9 cellular contexts compared by ENCODE assay signal in the genomic region with DNA sequence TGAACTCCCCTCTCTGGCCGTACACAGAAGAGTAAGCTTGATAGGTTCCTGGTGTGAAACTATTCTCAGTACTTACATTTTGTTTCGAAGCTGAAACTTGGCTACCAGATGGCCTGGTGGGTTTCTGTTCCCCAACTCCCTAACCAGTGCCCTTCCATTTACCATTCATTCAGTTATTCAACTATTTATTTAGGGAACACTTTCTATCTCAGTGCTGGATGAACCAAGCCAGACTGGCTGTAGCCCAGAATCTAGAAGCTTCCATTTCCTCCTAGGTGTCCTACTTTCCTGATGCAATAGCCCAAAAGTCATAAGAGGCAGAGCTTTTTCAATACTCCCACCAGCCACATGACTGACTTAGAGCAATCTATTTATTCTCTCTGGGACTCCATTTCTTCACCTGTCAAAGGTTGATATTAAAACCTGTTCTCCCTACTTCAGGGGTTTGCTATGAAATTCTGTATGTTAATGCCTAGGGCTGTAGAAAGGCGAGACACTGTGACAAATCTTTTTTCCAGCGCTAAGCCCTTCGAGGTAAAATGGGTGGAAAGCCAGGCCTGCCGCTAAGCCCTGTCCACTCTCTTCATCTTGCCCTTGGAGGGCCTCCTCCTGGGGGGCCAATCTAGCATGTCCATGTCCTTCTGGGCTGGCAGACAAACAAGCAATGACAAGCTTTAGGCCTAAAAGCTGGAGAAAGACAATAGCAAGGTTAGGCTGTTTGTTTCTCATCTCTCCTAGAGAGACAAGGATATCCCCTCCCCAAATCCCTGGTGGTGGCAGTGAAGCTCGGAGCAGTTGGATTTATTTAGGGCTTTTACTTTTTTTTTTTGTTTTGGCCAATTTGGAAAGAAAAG. TPM values are rescaled to one million over a fixed set of nuclear protein-coding genes. Genes with fewer than 3 reads are reported as not detected.
DNase-seq lines count a peak whose midpoint lies in the region; ATAC-seq and TF ChIP-seq lines count a peak whose summit lies in the region.
"Had no signal": no experiment of that assay in that cellular context is flagged by ENCODE, and none has a peak within 500 bp of the region (broad histone marks: within the 10 kb centered on the region; RNA-seq: fewer than 3 reads in every experiment).

No MANE protein-coding gene starts in this region.

- H3K4me3 ChIP-seq in cardiac muscle cell: no peak overlapping the region

- H3K27me3 ChIP-seq in cardiac muscle cell (no peaks in the 10 kb centered on the region), foreskin keratinocyte (no peaks in the 10 kb centered on the region)

- H3K36me3 Mint-ChIP-seq in type B pancreatic cell: no peaks in the 10 kb centered on the region

- DNase-seq in cardiac muscle cell (ENCODE audit: low read depth in 1 of 2, low spot score in 1 of 2) (peak in 1 of 2 donors; percentile 29), Right ventricle myocardium inferior (ENCODE audit: missing footprints) (no peak), medulla oblongata (ENCODE audit: extremely low spot score) (peak; percentile 61), type B pancreatic cell (ENCODE audit: extremely low spot score, unreplicated experiment) (no peak), foreskin keratinocyte (no peak), midbrain (lab: John Stamatoyannopoulos, UW) (no peak)
- DNase-seq: activated T-cell treated with anti-CD3 and anti-CD28 coated beads, Interleukin-2, amount 50 U/mL, for 4 hours had no signal

- H3K4me1 ChIP-seq in cardiac muscle cell (ENCODE audit: low read depth): peaks cover 69% of the 10 kb centered on the region
- peaks cover 38% of the 10 kb centered on the region for H3K4me1 ChIP-seq in foreskin keratinocyte

- intact Hi-C loops in Right ventricle myocardium inferior (cut with DNase I): no loop called here

- H3K36me3 ChIP-seq in cardiac muscle cell: no peaks in the 10 kb centered on the region

- H3K27ac ChIP-seq in cardiac muscle cell (peak overlapping the region; percentile 97), VCaP (peak overlapping the region; percentile 100; the same call in 1 of the 2 replicates), foreskin keratinocyte (no peak overlapping the region)

- ATAC-seq in Right ventricle myocardium inferior (no peak), GM18858 (IDR thresholded peaks at IDR 0.05; ENCODE audit: unreplicated experiment) (no peak), foreskin keratinocyte (no peak)
- ATAC-seq: activated T-cell treated with anti-CD3 and anti-CD28 coated beads, Interleukin-2, amount 50 U/mL, for 4 hours had no signal

- no peaks in the 10 kb centered on the region for H3K9me3 Mint-ChIP-seq in type B pancreatic cell
- H3K9me3 Mint-ChIP-seq: activated T-cell treated with anti-CD3 and anti-CD28 coated beads, Interleukin-2, amount 50 U/mL, for 4 hours had no signal

- H3K27ac Mint-ChIP-seq in type B pancreatic cell: peak overlapping the region; percentile 91

- H3K27me3 Mint-ChIP-seq in type B pancreatic cell: no peaks in the 10 kb centered on the region

- H3K4me1 Mint-ChIP-seq in type B pancreatic cell (ENCODE audit: unreplicated experiment): peaks cover 77% of the 10 kb centered on the region

- TF ChIP-seq CTCF in cardiac muscle cell (IDR thresholded peaks at IDR 0.05; ENCODE audit: low read depth, low read length): no peak
- no peak for TF ChIP-seq CTCF in VCaP (conservative IDR thresholded peaks at IDR 0.05)
- TF ChIP-seq CTCF in type B pancreatic cell (conservative IDR thresholded peaks at IDR 0.05): no peak
- no peak for TF ChIP-seq CTCF in foreskin keratinocyte (conservative IDR thresholded peaks at IDR 0.05)

- no peaks in the 10 kb centered on the region for H3K9me3 ChIP-seq in cardiac muscle cell (ENCODE audit: low read depth)

- peak overlapping the region; percentile 58 for H3K4me3 Mint-ChIP-seq in type B pancreatic cell

RNA-seq across cellular contexts. Expression of a gene that starts 8.2 kb away (rescaled TPM):
- total RNA-seq in cardiac muscle cell (128 and 185 TPM in 2 replicates), Right ventricle myocardium inferior (41.1 TPM), type B pancreatic cell (ENCODE audit: low replicate concordance) (59.7 and 116 TPM in 2 replicates), foreskin keratinocyte (20.2 and 20.7 TPM in 2 replicates)
- polyA plus RNA-seq in cardiac muscle cell (43.7 and 88.2 TPM in 2 replicates), foreskin keratinocyte (8.0 and 8.7 TPM in 2 replicates)
